17 cellular contexts compared by ENCODE assay signal in the genomic region with DNA sequence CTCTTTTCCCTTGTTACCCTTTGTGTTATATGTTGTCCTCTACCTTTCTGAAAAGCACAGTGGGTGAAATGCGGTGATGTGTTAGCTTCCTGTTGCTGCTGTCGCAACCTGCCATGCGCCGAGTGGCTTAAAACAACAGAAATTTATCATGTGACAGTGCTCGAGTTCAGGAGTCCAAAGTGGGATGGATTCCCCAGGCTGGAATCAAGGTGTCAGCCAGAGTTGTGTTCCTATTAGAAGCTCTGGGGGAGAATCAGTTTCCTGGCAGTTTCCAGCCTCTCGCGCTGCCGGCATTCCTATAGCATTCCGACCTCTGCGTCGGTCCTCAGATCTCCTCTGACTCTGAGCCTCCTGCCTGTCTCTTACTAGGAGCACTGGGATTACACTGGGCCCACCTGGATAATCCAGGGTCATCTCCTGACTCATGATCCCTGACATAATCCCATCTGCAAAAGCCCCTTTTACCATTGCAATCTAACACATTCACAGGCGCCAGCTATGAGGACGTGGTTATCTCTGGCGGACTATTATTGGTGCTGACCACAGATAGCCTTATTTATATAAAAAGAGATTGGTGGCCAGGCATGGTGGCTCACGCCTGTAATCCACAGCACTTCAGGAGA.
DNase-seq lines count a peak whose midpoint lies in the region; ATAC-seq and TF ChIP-seq lines count a peak whose summit lies in the region.
"Had no signal": no experiment of that assay in that cellular context is flagged by ENCODE, and none has a peak within 500 bp of the region (broad histone marks: within the 10 kb centered on the region; RNA-seq: fewer than 3 reads in every experiment).

No MANE protein-coding gene starts in this region.

- peaks cover 9% of the 10 kb centered on the region for H3K4me1 Mint-ChIP-seq in T-helper 1 cell treated with Interleukin-12 subunit alpha and Interleukin-12 subunit beta and Interleukin-4 antibody, amounts not matched to agents 30 μg/mL and 1 μg/mL, for 36 hours (ENCODE audit: low read depth)

- intact Hi-C loops in transverse colon (cut with DNase I; ENCODE audit: low total_unique reads), result no loop called here

- no peaks in the 10 kb centered on the region for H3K36me3 Mint-ChIP-seq in T-helper 1 cell treated with Interleukin-12 subunit alpha and Interleukin-12 subunit beta and Interleukin-4 antibody, amounts not matched to agents 30 μg/mL and 1 μg/mL, for 36 hours (ENCODE audit: low read depth)

- no peak for TF ChIP-seq EP300 in transverse colon (IDR thresholded peaks at IDR 0.05; ENCODE audit: low read depth)

- no peak overlapping the region for H3K27ac ChIP-seq in transverse colon
- H3K27ac ChIP-seq: breast epithelium, pancreas, tibial artery had no signal

- H3K36me3 ChIP-seq in transverse colon, result no peaks in the 10 kb centered on the region
- H3K36me3 ChIP-seq: breast epithelium had no signal

- no peaks in the 10 kb centered on the region for H3K27me3 ChIP-seq in transverse colon
- H3K27me3 ChIP-seq: breast epithelium, pancreas, tibial artery had no signal

- peak; percentile 92 for ATAC-seq in left lobe of liver
- ATAC-seq in HG02938 (IDR thresholded peaks at IDR 0.05; ENCODE audit: unreplicated experiment), result no peak

- H3K4me3 ChIP-seq in transverse colon, result no peak overlapping the region
- H3K4me3 ChIP-seq: breast epithelium, pancreas, tibial artery had no signal

- DNase-seq in T-helper 1 cell, result no peak
- DNase-seq in dermis microvascular lymphatic vessel endothelial cell (ENCODE audit: low read depth in 2 of 2), result peak; percentile 48 to 78
- peak; percentile 87 for DNase-seq in left lobe of liver (ENCODE audit: low spot score)
- peak; percentile 15 for DNase-seq in transverse colon
- no peak for DNase-seq in stimulated activated naive CD4-positive, alpha-beta T cell (lab: John Stamatoyannopoulos, UW)
- DNase-seq in NCI-H146 treated with DMSO at 0.1 percent for 48 hours (lab: John Stamatoyannopoulos, UW; ENCODE audit: unreplicated experiment), result no peak
- DNase-seq: activated CD8-positive, alpha-beta memory T cell treated with anti-CD3 and anti-CD28 coated beads for 24 hours; DMS 273 treated with DMSO at 0.1 percent for 48 hours; hippocampal formation; NCI-H1105 treated with DMSO at 0.1 percent for 48 hours; NCI-H446; pancreas; RPMI8226; tibial artery had no signal

- H3K27ac Mint-ChIP-seq in T-helper 1 cell treated with Interleukin-12 subunit alpha and Interleukin-12 subunit beta and Interleukin-4 antibody, amounts not matched to agents 30 μg/mL and 1 μg/mL, for 36 hours, result peak overlapping the region; percentile 28

- H3K4me3 Mint-ChIP-seq in T-helper 1 cell treated with Interleukin-12 subunit alpha and Interleukin-12 subunit beta and Interleukin-4 antibody, amounts not matched to agents 30 μg/mL and 1 μg/mL, for 36 hours, result no peak overlapping the region

- no peak for TF ChIP-seq POLR2A in transverse colon (IDR thresholded peaks at IDR 0.05)

- H3K9me3 Mint-ChIP-seq in T-helper 1 cell treated with Interleukin-12 subunit alpha and Interleukin-12 subunit beta and Interleukin-4 antibody, amounts not matched to agents 30 μg/mL and 1 μg/mL, for 36 hours, result no peaks in the 10 kb centered on the region

- in situ Hi-C loops in transverse colon (cut with MboI; ENCODE audit: low pct_ligation_motif_present in 1 of 4, low pct_unique_long_range_greater_than_20kb in 1 of 4, low sequenced_read_pairs in 3 of 4), result no loop called here

- WGBS in transverse colon (ENCODE audit: low coverage in 1 of 2), 2 donors, result 82 to 89% methylated on average over 5 to 15 of the region's 15 CpGs

- H3K4me1 ChIP-seq in transverse colon, result peaks cover 0 to 10% (median 0%) of the 10 kb centered on the region in 4 donors
- H3K4me1 ChIP-seq: breast epithelium, pancreas, tibial artery had no signal

- H3K27me3 Mint-ChIP-seq in T-helper 1 cell treated with Interleukin-12 subunit alpha and Interleukin-12 subunit beta and Interleukin-4 antibody, amounts not matched to agents 30 μg/mL and 1 μg/mL, for 36 hours (ENCODE audit: low read depth), result no peaks in the 10 kb centered on the region

- no peaks in the 10 kb centered on the region for H3K9me3 ChIP-seq in transverse colon
- H3K9me3 ChIP-seq: breast epithelium, pancreas, tibial artery had no signal

- no peak for TF ChIP-seq CTCF in transverse colon (IDR thresholded peaks at IDR 0.05)

Comparison
In these comparisons a context has a peak if more than half of its experiments do, and no peak if none do; other contexts are left out.
1. DNase-seq: peak in dermis microvascular lymphatic vessel endothelial cell (2 of 2), left lobe of liver (single experiment) and transverse colon (single experiment); none in T-helper 1 cell (0 of 5), stimulated activated naive CD4-positive, alpha-beta T cell (0 of 6) and NCI-H146 treated with DMSO at 0.1 percent for 48 hours (single experiment).